33 cellular contexts compared by ENCODE assay signal in genomic region chr12:48514728-48515127, GRCh38. TPM values are rescaled to one million over a fixed set of nuclear protein-coding genes. Genes with fewer than 3 reads are reported as not detected.
"Had no signal": no experiment of that assay in that cellular context is flagged by ENCODE, and none has a peak within 500 bp of the region (broad histone marks: within the 10 kb centered on the region; RNA-seq: fewer than 3 reads in every experiment).

No MANE protein-coding gene starts in this region.

- FAIRE-seq: urothelium cell line had no signal

- H3K27ac Mint-ChIP-seq: stimulated activated effector memory CD8-positive, alpha-beta T cell treated with anti-CD3 and anti-CD28 coated beads, Interleukin-12 subunit alpha, Interleukin-12 subunit beta, amount 100 ng/mL, for 72 hours; stimulated activated memory B cell treated with anti-CD40 and anti-IgM and Interleukin-4, amounts not matched to agents 10 μg/mL and 1 μg/mL and 100 μg/mL, for 72 hours; stimulated activated naive CD8-positive, alpha-beta T cell treated with anti-CD3 and anti-CD28 coated beads, Interleukin-15, amount 100 ng/mL, for 72 hours; type B pancreatic cell had no signal

- H3K4me3 ChIP-seq: stomach, suprapubic skin, testis, thoracic aorta, thyroid gland, tibial artery, tibial nerve, transverse colon, upper lobe of left lung, upper lobe of right lung, uterus, vagina had no signal

- H3K4me3 Mint-ChIP-seq: stimulated activated effector memory CD8-positive, alpha-beta T cell treated with anti-CD3 and anti-CD28 coated beads, Interleukin-12 subunit alpha, Interleukin-12 subunit beta, amount 100 ng/mL, for 72 hours; stimulated activated memory B cell treated with anti-CD40 and anti-IgM and Interleukin-4, amounts not matched to agents 10 μg/mL and 1 μg/mL and 100 μg/mL, for 72 hours; stimulated activated naive B cell treated with anti-CD40 and anti-IgM and Interleukin-4, amounts not matched to agents 10 μg/mL and 1 μg/mL and 100 μg/mL, for 72 hours; stimulated activated naive CD8-positive, alpha-beta T cell treated with anti-CD3 and anti-CD28 coated beads, Interleukin-15, amount 100 ng/mL, for 72 hours; stimulated activated naive CD8-positive, alpha-beta T cell treated with anti-CD3 and anti-CD28 coated beads, Interleukin-15, Interleukin-2, amounts not matched to agents 100 ng/mL and 50 ng/mL, for 24 hours; type B pancreatic cell had no signal

- ATAC-seq: stimulated activated effector memory CD8-positive, alpha-beta T cell treated with anti-CD3 and anti-CD28 coated beads, Interleukin-12 subunit alpha, Interleukin-12 subunit beta, amount 100 ng/mL, for 72 hours; stimulated activated memory B cell treated with anti-CD40 and anti-IgM and Interleukin-4, amounts not matched to agents 10 μg/mL and 1 μg/mL and 100 μg/mL, for 72 hours; stimulated activated naive B cell treated with anti-CD40 and anti-IgM and Interleukin-4, amounts not matched to agents 10 μg/mL and 1 μg/mL and 100 μg/mL, for 72 hours; stimulated activated naive CD8-positive, alpha-beta T cell treated with anti-CD3 and anti-CD28 coated beads, Interleukin-15, amount 100 ng/mL, for 72 hours; stimulated activated naive CD8-positive, alpha-beta T cell treated with anti-CD3 and anti-CD28 coated beads, Interleukin-15, Interleukin-2, amounts not matched to agents 100 U/mL and 50 U/mL, for 24 hours; upper lobe of right lung had no signal

- H3K4me1 ChIP-seq: stomach, suprapubic skin, testis, thyroid gland, tibial artery, tibial nerve, transverse colon, upper lobe of left lung, upper lobe of right lung, uterus, vagina had no signal

- H3K9me3 Mint-ChIP-seq: stimulated activated effector memory CD8-positive, alpha-beta T cell treated with anti-CD3 and anti-CD28 coated beads, Interleukin-12 subunit alpha, Interleukin-12 subunit beta, amount 100 ng/mL, for 72 hours had no signal

- DNase-seq: stimulated activated CD4-positive, alpha-beta T cell treated with anti-CD3 and anti-CD28 coated beads, Interleukin-2, amount 100 ng/mL, for 48 hours; stimulated activated CD4-positive, alpha-beta T cell treated with anti-CD3 and anti-CD28 coated beads, Interleukin-4, amount 100 ng/mL, for 1 hour; stimulated activated CD4-positive, alpha-beta T cell treated with anti-CD3 and anti-CD28 coated beads, Interleukin-4, amount 100 ng/mL, for 24 hours; stimulated activated CD4-positive, alpha-beta T cell treated with anti-CD3 and anti-CD28 coated beads, Interleukin-4, amount 100 ng/mL, for 4 hours; stimulated activated CD8-positive, alpha-beta memory T cell treated with anti-CD3 and anti-CD28 coated beads, Interleukin-4, amount 100 ng/mL, for 48 hours; stimulated activated naive B cell treated with anti-CD40 and anti-IgM and Interleukin-4, amounts not matched to agents 10 μg/mL and 1 μg/mL and 100 μg/mL, for 72 hours; stimulated activated naive CD4-positive, alpha-beta T cell; stimulated activated naive CD8-positive, alpha-beta T cell treated with anti-CD3 and anti-CD28 coated beads, Interleukin-15, amount 100 ng/mL, for 72 hours; stimulated activated naive CD8-positive, alpha-beta T cell treated with anti-CD3 and anti-CD28 coated beads, Interleukin-15, Interleukin-2, amounts not matched to agents 100 U/mL and 50 U/mL, for 24 hours; stomach; substantia nigra; testis; thyroid gland; tibial artery; transverse colon; trophoblast cell; upper lobe of left lung; upper lobe of right lung; uterus had no signal

- H3K36me3 ChIP-seq: stomach, suprapubic skin, thoracic aorta, thyroid gland, tibial artery, tibial nerve, transverse colon, upper lobe of left lung, upper lobe of right lung, uterus, vagina had no signal

- H3K36me3 Mint-ChIP-seq: stimulated activated effector memory CD8-positive, alpha-beta T cell treated with anti-CD3 and anti-CD28 coated beads, Interleukin-12 subunit alpha, Interleukin-12 subunit beta, amount 100 ng/mL, for 72 hours; stimulated activated memory B cell treated with anti-CD40 and anti-IgM and Interleukin-4, amounts not matched to agents 10 μg/mL and 1 μg/mL and 100 μg/mL, for 72 hours; type B pancreatic cell had no signal

- H3K9me3 ChIP-seq: suprapubic skin, testis, thoracic aorta, thyroid gland, tibial artery, upper lobe of right lung, uterus, vagina had no signal

- H3K27ac ChIP-seq: stomach, suprapubic skin, testis, thoracic aorta, thyroid gland, tibial artery, tibial nerve, transverse colon, upper lobe of left lung, upper lobe of right lung, uterus, vagina had no signal

- H3K27me3 ChIP-seq: stomach, suprapubic skin, testis, thyroid gland, tibial artery, tibial nerve, transverse colon, upper lobe of left lung, upper lobe of right lung, uterus, vagina had no signal

- H3K4me1 Mint-ChIP-seq: stimulated activated effector memory CD8-positive, alpha-beta T cell treated with anti-CD3 and anti-CD28 coated beads, Interleukin-12 subunit alpha, Interleukin-12 subunit beta, amount 100 ng/mL, for 72 hours had no signal

- H3K27me3 Mint-ChIP-seq: stimulated activated naive CD8-positive, alpha-beta T cell treated with anti-CD3 and anti-CD28 coated beads, Interleukin-15, amount 100 ng/mL, for 72 hours had no signal

RNA-seq across cellular contexts. Expression of gene OR8S1, which starts 10.7 kb away (rescaled TPM):
- total RNA-seq: stomach, subcutaneous adipose tissue, suprapubic skin, temporal lobe, testis, thoracic aorta, thyroid gland, transverse colon, upper lobe of left lung, upper lobe of right lung, ureter, urinary bladder, uterus, vagina had no signal
- polyA plus RNA-seq: stomach, thymus, urinary bladder had no signal

RNA-seq across cellular contexts. Expression of gene C12orf54, which starts 32.4 kb away (rescaled TPM):
- total RNA-seq: subcutaneous adipose tissue, suprapubic skin, temporal lobe, thoracic aorta, thyroid gland, upper lobe of right lung, vagina had no signal

RNA-seq across cellular contexts. Expression of gene ANP32D, which starts 42.4 kb away (rescaled TPM):
- total RNA-seq: subcutaneous adipose tissue, suprapubic skin, thyroid gland, transverse colon, ureter, urinary bladder, uterus, vagina had no signal
- polyA plus RNA-seq: stomach, urinary bladder had no signal

RNA-seq across cellular contexts. Expression of gene LALBA, which starts 55.1 kb away (rescaled TPM):
- total RNA-seq: stomach, subcutaneous adipose tissue, suprapubic skin, temporal lobe, thoracic aorta, thyroid gland, tibial nerve, transverse colon, upper lobe of left lung, upper lobe of right lung, ureter, urinary bladder, uterus, vagina had no signal
- polyA plus RNA-seq: stomach, urinary bladder had no signal
